7 cellular contexts compared by ENCODE assay signal in the genomic region with DNA sequence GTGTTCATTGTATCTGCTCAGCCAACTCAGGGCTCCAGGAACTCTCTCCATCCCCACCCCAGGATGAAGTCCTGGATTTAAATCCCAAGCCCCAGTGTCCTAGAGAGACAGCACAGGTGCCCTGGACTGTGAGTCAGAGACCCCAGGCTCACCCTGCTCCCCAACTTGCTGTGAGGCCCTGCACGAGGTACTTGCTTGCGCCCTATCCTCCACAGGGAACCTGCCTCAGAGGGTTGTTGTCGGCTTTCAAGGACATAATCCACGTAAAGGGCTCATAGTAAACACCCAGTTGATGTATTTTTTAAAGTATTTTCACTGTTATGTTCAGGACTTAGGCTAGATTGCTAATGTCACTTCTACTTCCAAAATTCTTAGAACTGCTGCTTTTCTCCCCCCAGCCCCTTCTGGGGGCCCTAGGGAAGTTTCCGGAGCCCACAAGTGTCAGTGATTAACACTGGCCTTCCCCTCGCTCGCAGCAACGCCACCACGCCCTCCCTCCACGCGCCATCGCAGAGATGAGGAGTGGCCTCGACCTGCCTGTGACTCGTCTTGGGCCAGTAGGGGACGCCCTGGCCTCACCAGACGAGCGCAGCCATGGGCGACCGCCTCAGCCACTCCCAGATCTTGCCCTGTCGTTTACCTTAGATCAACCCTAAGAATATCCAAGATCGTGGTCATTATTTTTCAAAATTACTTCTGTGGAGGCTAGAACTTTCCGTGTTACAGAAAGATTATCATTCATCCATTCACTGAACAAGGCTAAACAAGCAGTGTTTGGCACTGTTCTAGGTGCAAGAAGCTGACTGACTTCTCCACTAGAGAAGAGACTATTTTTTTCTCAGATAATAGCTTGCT. TPM values are rescaled to one million over a fixed set of nuclear protein-coding genes. Genes with fewer than 3 reads are reported as not detected.
A peak's percentile ranks its signal among the peaks of the same experiment; 100 is the strongest.
DNase-seq lines count a peak whose midpoint lies in the region; ATAC-seq and TF ChIP-seq lines count a peak whose summit lies in the region.

No MANE protein-coding gene starts in this region.

- peak overlapping the region in 2 of 4 donors; percentile 19 to 26 for H3K4me3 ChIP-seq in gastrocnemius medialis

- H3K4me3 Mint-ChIP-seq in T-helper 1 cell treated with Interleukin-12 subunit alpha and Interleukin-12 subunit beta and Interleukin-4 antibody, amounts not matched to agents 30 μg/mL and 1 μg/mL, for 36 hours: peak overlapping the region; percentile 13

- DNase-seq in GM13976 (ENCODE audit: low spot score) (peak; percentile 88), NCI-H1105 (lab: John Stamatoyannopoulos, UW) (peak; percentile 55), amniotic stem cell (lab: John Stamatoyannopoulos, UW) (peak; percentile 91), hippocampal formation (lab: John Stamatoyannopoulos, UW) (peak; percentile 69 to 72), gastrocnemius medialis (peak; percentile 79 to 84)

- TF ChIP-seq POLR2A in gastrocnemius medialis (IDR thresholded peaks at IDR 0.05): no peak

- H3K27ac Mint-ChIP-seq in T-helper 1 cell treated with Interleukin-12 subunit alpha and Interleukin-12 subunit beta and Interleukin-4 antibody, amounts not matched to agents 30 μg/mL and 1 μg/mL, for 36 hours: peak overlapping the region; percentile 56

- H3K27ac ChIP-seq in gastrocnemius medialis: peak overlapping the region; percentile 30 to 60 (median 49)

- H3K4me1 ChIP-seq in gastrocnemius medialis: peaks cover 13 to 30% of the 10 kb centered on the region in 2 donors

- no peaks in the 10 kb centered on the region for H3K27me3 ChIP-seq in gastrocnemius medialis

- no peaks in the 10 kb centered on the region for H3K36me3 ChIP-seq in gastrocnemius medialis

- no peaks in the 10 kb centered on the region for H3K9me3 ChIP-seq in gastrocnemius medialis

- H3K27me3 Mint-ChIP-seq in T-helper 1 cell treated with Interleukin-12 subunit alpha and Interleukin-12 subunit beta and Interleukin-4 antibody, amounts not matched to agents 30 μg/mL and 1 μg/mL, for 36 hours (ENCODE audit: low read depth): no peaks in the 10 kb centered on the region

- H3K9me3 Mint-ChIP-seq in T-helper 1 cell treated with Interleukin-12 subunit alpha and Interleukin-12 subunit beta and Interleukin-4 antibody, amounts not matched to agents 30 μg/mL and 1 μg/mL, for 36 hours: no peaks in the 10 kb centered on the region

- ATAC-seq in HG02759 (IDR thresholded peaks at IDR 0.05; ENCODE audit: unreplicated experiment): peak; percentile 80
- ATAC-seq in gastrocnemius medialis: peak; percentile 80 to 87

- TF ChIP-seq CTCF in GM13976 (IDR thresholded peaks at IDR 0.05; ENCODE audit: borderline replicate concordance, control extremely low read depth, extremely low read depth, insufficient read depth, missing control alignments): peak; percentile 99
- TF ChIP-seq CTCF in gastrocnemius medialis (IDR thresholded peaks at IDR 0.05 in 4 of 5, conservative IDR thresholded peaks at IDR 0.05 in 1 of 5): peak; percentile 86 to 98 (median 91)

- in situ Hi-C loops in GM13976 (cut with MboI; ENCODE audit: low sequenced_read_pairs, unreplicated experiment) (loop anchor here (5.0 to 25.0 kb wide), 2 partner anchors 167 to 227 kb away; no protein-coding TSS in a partner anchor), gastrocnemius medialis (cut with MboI; ENCODE audit: low sequenced_read_pairs in 4 of 4) (loop anchor here in 3 of 4 donors (5.0 to 25.0 kb wide), 6 partner anchors 60 to 367 kb away; partner anchors contain the start of genes BUB1B (in 2 of the 3), BMF (in 1 of the 3) and IVD (in 1 of the 3))

- intact Hi-C loops in gastrocnemius medialis (cut with DNase I; ENCODE audit: low total_unique reads): loop anchor here (1.0 to 10.0 kb wide), 5 partner anchors 116 to 360 kb away; partner anchors contain the start of genes BUB1B, FSIP1 and IVD

- peaks cover 55% of the 10 kb centered on the region for H3K4me1 Mint-ChIP-seq in T-helper 1 cell treated with Interleukin-12 subunit alpha and Interleukin-12 subunit beta and Interleukin-4 antibody, amounts not matched to agents 30 μg/mL and 1 μg/mL, for 36 hours (ENCODE audit: low read depth)

- H3K36me3 Mint-ChIP-seq in T-helper 1 cell treated with Interleukin-12 subunit alpha and Interleukin-12 subunit beta and Interleukin-4 antibody, amounts not matched to agents 30 μg/mL and 1 μg/mL, for 36 hours (ENCODE audit: low read depth): peaks cover 15% of the 10 kb centered on the region

RNA-seq across cellular contexts. Expression of gene SRP14, which starts 6.0 kb away (rescaled TPM):
- 100 to 1,000 TPM; 180 to 244 (median 208) TPM for total RNA-seq in gastrocnemius medialis
